In the genomic region with DNA sequence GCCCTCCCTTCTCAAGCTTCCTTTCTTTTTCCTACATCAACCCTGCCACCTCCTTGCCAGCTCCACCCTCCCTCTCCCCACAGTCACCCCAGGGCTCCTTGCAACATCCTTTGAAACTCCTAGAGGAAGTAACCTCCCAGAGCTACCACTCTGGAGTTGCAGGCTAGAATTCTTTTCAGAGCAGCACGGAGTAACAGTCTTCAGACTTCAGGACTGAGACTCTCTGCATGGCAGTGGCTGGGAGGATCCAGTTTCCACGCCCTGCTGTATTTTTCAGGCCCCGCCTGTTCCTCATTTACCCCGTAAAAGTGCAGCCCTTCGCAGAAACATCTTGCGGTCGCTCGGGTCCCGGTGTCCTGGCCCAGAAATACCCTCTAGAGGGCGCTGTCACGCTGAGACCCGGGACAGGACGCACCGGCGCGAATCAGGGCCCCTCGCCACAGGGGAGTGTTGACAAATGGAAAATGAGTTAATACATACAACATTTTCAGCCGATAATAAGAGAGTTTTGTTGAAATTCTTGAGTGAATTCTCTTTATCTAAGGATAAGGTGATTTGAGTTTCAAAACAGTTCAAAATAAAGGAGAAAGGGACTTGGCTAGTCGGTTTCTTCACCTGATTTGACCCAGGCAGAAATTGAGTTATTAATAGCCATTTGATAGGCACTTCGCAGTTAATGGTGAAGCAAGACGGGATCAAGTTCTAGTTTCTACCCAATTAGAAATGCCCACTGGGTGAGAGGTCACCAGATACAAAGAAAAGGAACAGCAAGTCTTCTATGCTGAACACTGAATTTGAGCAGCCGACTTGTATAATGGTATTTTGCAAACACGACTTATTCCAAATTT, we compare ENCODE assay signal across 1 cellular context.
TF ChIP-seq lines count a peak whose summit lies in the region.

No MANE protein-coding gene starts in this region.

TF ChIP-seq in HepG2, 621 proteins besides CTCF, POLR2A, EP300 and RAD21 (continued from another document and continues in another):
- TF ChIP-seq, protein P1, sequence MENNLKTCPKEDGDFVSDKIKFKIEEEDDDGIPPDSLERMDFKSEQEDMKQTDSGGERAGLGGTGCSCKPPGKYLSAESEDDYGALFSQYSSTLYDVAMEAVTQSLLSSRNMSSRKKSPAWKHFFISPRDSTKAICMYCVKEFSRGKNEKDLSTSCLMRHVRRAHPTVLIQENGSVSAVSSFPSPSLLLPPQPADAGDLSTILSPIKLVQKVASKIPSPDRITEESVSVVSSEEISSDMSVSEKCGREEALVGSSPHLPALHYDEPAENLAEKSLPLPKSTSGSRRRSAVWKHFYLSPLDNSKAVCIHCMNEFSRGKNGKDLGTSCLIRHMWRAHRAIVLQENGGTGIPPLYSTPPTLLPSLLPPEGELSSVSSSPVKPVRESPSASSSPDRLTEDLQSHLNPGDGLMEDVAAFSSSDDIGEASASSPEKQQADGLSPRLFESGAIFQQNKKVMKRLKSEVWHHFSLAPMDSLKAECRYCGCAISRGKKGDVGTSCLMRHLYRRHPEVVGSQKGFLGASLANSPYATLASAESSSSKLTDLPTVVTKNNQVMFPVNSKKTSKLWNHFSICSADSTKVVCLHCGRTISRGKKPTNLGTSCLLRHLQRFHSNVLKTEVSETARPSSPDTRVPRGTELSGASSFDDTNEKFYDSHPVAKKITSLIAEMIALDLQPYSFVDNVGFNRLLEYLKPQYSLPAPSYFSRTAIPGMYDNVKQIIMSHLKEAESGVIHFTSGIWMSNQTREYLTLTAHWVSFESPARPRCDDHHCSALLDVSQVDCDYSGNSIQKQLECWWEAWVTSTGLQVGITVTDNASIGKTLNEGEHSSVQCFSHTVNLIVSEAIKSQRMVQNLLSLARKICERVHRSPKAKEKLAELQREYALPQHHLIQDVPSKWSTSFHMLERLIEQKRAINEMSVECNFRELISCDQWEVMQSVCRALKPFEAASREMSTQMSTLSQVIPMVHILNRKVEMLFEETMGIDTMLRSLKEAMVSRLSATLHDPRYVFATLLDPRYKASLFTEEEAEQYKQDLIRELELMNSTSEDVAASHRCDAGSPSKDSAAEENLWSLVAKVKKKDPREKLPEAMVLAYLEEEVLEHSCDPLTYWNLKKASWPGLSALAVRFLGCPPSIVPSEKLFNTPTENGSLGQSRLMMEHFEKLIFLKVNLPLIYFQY (CRISPR knock-in tag; IDR thresholded peaks at IDR 0.05; ENCODE audit: borderline replicate concordance): peak; percentile 53; the same call in 1 of the 2 replicates
- TF ChIP-seq SMAD9 (CRISPR knock-in tag; IDR thresholded peaks at IDR 0.05) (no peak), ZSCAN25 (CRISPR knock-in tag; IDR thresholded peaks at IDR 0.05) (no peak), TGIF2 (CRISPR knock-in tag; IDR thresholded peaks at IDR 0.05) (0 out of 2 replicates have a peak, but pooled peaks have one; percentile 58), RFX3 (CRISPR knock-in tag; IDR thresholded peaks at IDR 0.05) (no peak), JUN (CRISPR knock-in tag; IDR thresholded peaks at IDR 0.05) (no peak), ZNF543 (CRISPR knock-in tag; IDR thresholded peaks at IDR 0.05) (no peak), ZMYM4 (CRISPR knock-in tag; IDR thresholded peaks at IDR 0.05) (peak; percentile 46; the same call in 1 of the 2 replicates), TRIM24 (CRISPR knock-in tag; IDR thresholded peaks at IDR 0.05) (no peak), SOX5 (CRISPR knock-in tag; IDR thresholded peaks at IDR 0.05; ENCODE audit: borderline replicate concordance) (no peak), NFYB (CRISPR knock-in tag; IDR thresholded peaks at IDR 0.05) (no peak), ETV6 (CRISPR knock-in tag; conservative IDR thresholded peaks at IDR 0.05) (no peak), NKX3-1 (CRISPR knock-in tag; IDR thresholded peaks at IDR 0.05) (no peak), DR1 (CRISPR knock-in tag; IDR thresholded peaks at IDR 0.05) (no peak), ZNF672 (CRISPR knock-in tag; IDR thresholded peaks at IDR 0.05) (no peak), XBP1 (CRISPR knock-in tag; IDR thresholded peaks at IDR 0.05) (no peak), SATB2 (CRISPR knock-in tag; IDR thresholded peaks at IDR 0.05) (0 out of 2 replicates have a peak, but pooled peaks have one; percentile 58), KDM3A (CRISPR knock-in tag; IDR thresholded peaks at IDR 0.05; ENCODE audit: low read depth) (0 out of 2 replicates have a peak, but pooled peaks have one; percentile 43), MATR3 (CRISPR knock-in tag; IDR thresholded peaks at IDR 0.05) (no peak), ZNF746 (CRISPR knock-in tag; IDR thresholded peaks at IDR 0.05) (no peak), FOXA1 (IDR thresholded peaks at IDR 0.05) (no peak), FOXA1 (CRISPR knock-in tag; IDR thresholded peaks at IDR 0.05) (peak; percentile 45; the same call in 1 of the 2 replicates), IKZF4 (CRISPR knock-in tag; IDR thresholded peaks at IDR 0.05; ENCODE audit: borderline replicate concordance, low read depth, not compliant biosample characterization) (no peak), ATRX (CRISPR knock-in tag; IDR thresholded peaks at IDR 0.05; ENCODE audit: borderline replicate concordance) (no peak), XRCC5 (optimal IDR thresholded peaks at IDR 0.05; ENCODE audit: low read length) (peak; percentile 90), KDM2A (CRISPR knock-in tag; IDR thresholded peaks at IDR 0.05; ENCODE audit: borderline replicate concordance, low read depth) (peak; percentile 90), ARID2 (CRISPR knock-in tag; IDR thresholded peaks at IDR 0.05; ENCODE audit: borderline replicate concordance) (no peak), ZNF224 (CRISPR knock-in tag; IDR thresholded peaks at IDR 0.05) (no peak), ESRRA (CRISPR knock-in tag; IDR thresholded peaks at IDR 0.05; ENCODE audit: low read depth) (no peak), STAG1 (CRISPR knock-in tag; IDR thresholded peaks at IDR 0.05) (peak; percentile 89), PHF5A (CRISPR knock-in tag; IDR thresholded peaks at IDR 0.05; ENCODE audit: low read depth, unreplicated experiment) (no peak)
- TF ChIP-seq, protein P2, sequence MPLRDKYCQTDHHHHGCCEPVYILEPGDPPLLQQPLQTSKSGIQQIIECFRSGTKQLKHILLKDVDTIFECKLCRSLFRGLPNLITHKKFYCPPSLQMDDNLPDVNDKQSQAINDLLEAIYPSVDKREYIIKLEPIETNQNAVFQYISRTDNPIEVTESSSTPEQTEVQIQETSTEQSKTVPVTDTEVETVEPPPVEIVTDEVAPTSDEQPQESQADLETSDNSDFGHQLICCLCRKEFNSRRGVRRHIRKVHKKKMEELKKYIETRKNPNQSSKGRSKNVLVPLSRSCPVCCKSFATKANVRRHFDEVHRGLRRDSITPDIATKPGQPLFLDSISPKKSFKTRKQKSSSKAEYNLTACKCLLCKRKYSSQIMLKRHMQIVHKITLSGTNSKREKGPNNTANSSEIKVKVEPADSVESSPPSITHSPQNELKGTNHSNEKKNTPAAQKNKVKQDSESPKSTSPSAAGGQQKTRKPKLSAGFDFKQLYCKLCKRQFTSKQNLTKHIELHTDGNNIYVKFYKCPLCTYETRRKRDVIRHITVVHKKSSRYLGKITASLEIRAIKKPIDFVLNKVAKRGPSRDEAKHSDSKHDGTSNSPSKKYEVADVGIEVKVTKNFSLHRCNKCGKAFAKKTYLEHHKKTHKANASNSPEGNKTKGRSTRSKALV (CRISPR knock-in tag; IDR thresholded peaks at IDR 0.05): peak; percentile 61; the same call in 1 of the 2 replicates
- TF ChIP-seq, protein P3, sequence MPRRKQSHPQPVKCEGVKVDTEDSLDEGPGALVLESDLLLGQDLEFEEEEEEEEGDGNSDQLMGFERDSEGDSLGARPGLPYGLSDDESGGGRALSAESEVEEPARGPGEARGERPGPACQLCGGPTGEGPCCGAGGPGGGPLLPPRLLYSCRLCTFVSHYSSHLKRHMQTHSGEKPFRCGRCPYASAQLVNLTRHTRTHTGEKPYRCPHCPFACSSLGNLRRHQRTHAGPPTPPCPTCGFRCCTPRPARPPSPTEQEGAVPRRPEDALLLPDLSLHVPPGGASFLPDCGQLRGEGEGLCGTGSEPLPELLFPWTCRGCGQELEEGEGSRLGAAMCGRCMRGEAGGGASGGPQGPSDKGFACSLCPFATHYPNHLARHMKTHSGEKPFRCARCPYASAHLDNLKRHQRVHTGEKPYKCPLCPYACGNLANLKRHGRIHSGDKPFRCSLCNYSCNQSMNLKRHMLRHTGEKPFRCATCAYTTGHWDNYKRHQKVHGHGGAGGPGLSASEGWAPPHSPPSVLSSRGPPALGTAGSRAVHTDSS (CRISPR knock-in tag; conservative IDR thresholded peaks at IDR 0.05): no peak
- TF ChIP-seq, protein P4, sequence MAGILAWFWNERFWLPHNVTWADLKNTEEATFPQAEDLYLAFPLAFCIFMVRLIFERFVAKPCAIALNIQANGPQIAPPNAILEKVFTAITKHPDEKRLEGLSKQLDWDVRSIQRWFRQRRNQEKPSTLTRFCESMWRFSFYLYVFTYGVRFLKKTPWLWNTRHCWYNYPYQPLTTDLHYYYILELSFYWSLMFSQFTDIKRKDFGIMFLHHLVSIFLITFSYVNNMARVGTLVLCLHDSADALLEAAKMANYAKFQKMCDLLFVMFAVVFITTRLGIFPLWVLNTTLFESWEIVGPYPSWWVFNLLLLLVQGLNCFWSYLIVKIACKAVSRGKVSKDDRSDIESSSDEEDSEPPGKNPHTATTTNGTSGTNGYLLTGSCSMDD (CRISPR knock-in tag; IDR thresholded peaks at IDR 0.05): no peak
- TF ChIP-seq, protein P5, sequence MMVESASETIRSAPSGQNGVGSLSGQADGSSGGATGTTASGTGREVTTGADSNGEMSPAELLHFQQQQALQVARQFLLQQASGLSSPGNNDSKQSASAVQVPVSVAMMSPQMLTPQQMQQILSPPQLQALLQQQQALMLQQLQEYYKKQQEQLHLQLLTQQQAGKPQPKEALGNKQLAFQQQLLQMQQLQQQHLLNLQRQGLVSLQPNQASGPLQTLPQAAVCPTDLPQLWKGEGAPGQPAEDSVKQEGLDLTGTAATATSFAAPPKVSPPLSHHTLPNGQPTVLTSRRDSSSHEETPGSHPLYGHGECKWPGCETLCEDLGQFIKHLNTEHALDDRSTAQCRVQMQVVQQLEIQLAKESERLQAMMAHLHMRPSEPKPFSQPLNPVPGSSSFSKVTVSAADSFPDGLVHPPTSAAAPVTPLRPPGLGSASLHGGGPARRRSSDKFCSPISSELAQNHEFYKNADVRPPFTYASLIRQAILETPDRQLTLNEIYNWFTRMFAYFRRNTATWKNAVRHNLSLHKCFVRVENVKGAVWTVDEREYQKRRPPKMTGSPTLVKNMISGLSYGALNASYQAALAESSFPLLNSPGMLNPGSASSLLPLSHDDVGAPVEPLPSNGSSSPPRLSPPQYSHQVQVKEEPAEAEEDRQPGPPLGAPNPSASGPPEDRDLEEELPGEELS (CRISPR knock-in tag; IDR thresholded peaks at IDR 0.05): no peak
- TF ChIP-seq, protein P6, sequence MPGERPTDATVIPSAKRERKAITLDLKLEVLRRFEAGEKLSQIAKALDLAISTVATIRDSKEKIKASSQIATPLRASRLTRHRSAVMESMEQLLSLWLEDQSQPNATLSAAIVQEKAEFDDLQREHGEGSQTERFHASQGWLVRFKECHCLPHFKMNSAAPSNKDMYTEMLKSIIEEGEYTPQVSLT (CRISPR knock-in tag; IDR thresholded peaks at IDR 0.05; ENCODE audit: borderline replicate concordance, low read depth): no peak
- TF ChIP-seq, protein P7, sequence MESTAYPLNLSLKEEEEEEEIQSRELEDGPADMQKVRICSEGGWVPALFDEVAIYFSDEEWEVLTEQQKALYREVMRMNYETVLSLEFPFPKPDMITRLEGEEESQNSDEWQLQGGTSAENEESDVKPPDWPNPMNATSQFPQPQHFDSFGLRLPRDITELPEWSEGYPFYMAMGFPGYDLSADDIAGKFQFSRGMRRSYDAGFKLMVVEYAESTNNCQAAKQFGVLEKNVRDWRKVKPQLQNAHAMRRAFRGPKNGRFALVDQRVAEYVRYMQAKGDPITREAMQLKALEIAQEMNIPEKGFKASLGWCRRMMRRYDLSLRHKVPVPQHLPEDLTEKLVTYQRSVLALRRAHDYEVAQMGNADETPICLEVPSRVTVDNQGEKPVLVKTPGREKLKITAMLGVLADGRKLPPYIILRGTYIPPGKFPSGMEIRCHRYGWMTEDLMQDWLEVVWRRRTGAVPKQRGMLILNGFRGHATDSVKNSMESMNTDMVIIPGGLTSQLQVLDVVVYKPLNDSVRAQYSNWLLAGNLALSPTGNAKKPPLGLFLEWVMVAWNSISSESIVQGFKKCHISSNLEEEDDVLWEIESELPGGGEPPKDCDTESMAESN (CRISPR knock-in tag; conservative IDR thresholded peaks at IDR 0.05): no peak
- TF ChIP-seq, protein P8, sequence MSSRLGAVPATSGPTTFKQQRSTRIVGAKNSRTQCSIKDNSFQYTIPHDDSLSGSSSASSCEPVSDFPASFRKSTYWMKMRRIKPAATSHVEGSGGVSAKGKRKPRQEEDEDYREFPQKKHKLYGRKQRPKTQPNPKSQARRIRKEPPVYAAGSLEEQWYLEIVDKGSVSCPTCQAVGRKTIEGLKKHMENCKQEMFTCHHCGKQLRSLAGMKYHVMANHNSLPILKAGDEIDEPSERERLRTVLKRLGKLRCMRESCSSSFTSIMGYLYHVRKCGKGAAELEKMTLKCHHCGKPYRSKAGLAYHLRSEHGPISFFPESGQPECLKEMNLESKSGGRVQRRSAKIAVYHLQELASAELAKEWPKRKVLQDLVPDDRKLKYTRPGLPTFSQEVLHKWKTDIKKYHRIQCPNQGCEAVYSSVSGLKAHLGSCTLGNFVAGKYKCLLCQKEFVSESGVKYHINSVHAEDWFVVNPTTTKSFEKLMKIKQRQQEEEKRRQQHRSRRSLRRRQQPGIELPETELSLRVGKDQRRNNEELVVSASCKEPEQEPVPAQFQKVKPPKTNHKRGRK (CRISPR knock-in tag; IDR thresholded peaks at IDR 0.05): no peak
- TF ChIP-seq, protein P9, sequence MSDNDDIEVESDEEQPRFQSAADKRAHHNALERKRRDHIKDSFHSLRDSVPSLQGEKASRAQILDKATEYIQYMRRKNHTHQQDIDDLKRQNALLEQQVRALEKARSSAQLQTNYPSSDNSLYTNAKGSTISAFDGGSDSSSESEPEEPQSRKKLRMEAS (IDR thresholded peaks at IDR 0.05): peak; percentile 23; the same call in 1 of the 2 replicates
- TF ChIP-seq, protein P10, sequence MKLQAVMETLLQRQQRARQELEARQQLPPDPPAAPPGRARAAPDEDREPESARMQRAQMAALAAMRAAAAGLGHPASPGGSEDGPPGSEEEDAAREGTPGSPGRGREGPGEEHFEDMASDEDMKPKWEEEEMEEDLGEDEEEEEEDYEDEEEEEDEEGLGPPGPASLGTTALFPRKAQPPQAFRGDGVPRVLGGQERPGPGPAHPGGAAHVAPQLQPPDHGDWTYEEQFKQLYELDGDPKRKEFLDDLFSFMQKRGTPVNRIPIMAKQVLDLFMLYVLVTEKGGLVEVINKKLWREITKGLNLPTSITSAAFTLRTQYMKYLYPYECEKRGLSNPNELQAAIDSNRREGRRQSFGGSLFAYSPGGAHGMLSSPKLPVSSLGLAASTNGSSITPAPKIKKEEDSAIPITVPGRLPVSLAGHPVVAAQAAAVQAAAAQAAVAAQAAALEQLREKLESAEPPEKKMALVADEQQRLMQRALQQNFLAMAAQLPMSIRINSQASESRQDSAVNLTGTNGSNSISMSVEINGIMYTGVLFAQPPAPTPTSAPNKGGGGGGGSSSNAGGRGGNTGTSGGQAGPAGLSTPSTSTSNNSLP (IDR thresholded peaks at IDR 0.05; ENCODE audit: low read depth, low read length): 0 out of 2 replicates have a peak, but pooled peaks have one; percentile 29
- TF ChIP-seq, protein P11, sequence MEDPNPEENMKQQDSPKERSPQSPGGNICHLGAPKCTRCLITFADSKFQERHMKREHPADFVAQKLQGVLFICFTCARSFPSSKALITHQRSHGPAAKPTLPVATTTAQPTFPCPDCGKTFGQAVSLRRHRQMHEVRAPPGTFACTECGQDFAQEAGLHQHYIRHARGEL (CRISPR knock-in tag; IDR thresholded peaks at IDR 0.05): no peak
